8 cellular contexts compared by ENCODE assay signal in the genomic region with DNA sequence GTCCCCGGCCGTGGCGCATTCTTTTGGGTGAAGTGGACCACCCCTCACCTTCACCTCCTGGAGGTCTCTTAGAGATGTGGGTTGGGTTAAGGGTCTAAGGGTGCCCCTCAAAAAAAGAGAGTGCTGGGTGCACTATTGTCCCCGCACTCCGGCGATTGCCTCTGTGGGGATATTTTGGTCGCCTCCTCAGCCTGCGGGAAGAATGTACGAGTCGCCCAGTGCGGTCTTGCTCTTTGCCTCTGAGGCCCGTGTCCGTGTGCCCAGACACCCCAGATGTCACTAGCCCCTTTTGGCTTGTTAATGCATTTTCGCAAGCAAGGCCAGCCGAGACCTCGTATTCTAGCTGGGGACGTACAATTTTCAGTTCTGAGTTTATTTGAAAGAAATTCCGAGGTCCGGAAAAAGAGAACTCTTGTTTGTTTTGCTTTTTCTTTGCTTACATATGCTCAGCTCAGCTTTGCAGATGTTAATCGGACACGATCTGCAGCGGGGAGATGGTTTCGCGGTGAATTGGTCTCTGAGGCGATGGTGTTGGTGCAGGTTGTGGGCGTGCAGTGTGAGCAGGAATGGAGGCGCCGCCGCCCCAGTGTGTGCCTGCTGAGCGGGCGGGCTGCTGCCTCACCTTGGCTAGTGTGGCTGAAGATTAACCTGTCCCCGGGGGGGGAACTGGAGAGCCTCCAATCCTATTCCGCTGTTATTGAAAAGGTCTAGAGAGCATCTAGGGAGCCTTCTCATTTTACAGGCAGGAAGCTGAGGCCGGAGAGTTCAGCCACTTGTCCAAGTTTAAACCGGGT. TPM values are rescaled to one million over a fixed set of nuclear protein-coding genes. Genes with fewer than 3 reads are reported as not detected.
A peak's percentile ranks its signal among the peaks of the same experiment; 100 is the strongest.
DNase-seq lines count a peak whose midpoint lies in the region; TF ChIP-seq lines count a peak whose summit lies in the region.

No MANE protein-coding gene starts in this region.

- H3K9me3 Mint-ChIP-seq in HFFc6 = no peaks in the 10 kb centered on the region
- H3K9me3 Mint-ChIP-seq in neural progenitor cell = peaks cover 4% of the 10 kb centered on the region

- H3K27me3 Mint-ChIP-seq in HFFc6 (ENCODE audit: insufficient read depth) (peaks cover 12% of the 10 kb centered on the region), neural progenitor cell (ENCODE audit: insufficient read depth, low read depth) (peaks cover 22% of the 10 kb centered on the region)

- H3K4me3 Mint-ChIP-seq in HFFc6 = peak overlapping the region; percentile 92
- H3K4me3 Mint-ChIP-seq in neural progenitor cell = peak overlapping the region; percentile 96

- H3K27me3 ChIP-seq in neural progenitor cell = peaks cover 6% of the 10 kb centered on the region

- H3F3A ChIP-seq in neural progenitor cell (ENCODE audit: low read depth) = peaks cover 41% of the 10 kb centered on the region

- H3K9me3 ChIP-seq in neural progenitor cell (ENCODE audit: low read depth) = no peaks in the 10 kb centered on the region

- no peaks in the 10 kb centered on the region for H3K36me3 ChIP-seq in neural progenitor cell

- peaks cover 52% of the 10 kb centered on the region for H3K79me2 ChIP-seq in neural progenitor cell (ENCODE audit: low read depth)

- H4K20me1 ChIP-seq in neural progenitor cell (ENCODE audit: low read depth) = peaks cover 49% of the 10 kb centered on the region

- peaks cover 13% of the 10 kb centered on the region for H3K4me1 ChIP-seq in neural progenitor cell

- H3K27ac Mint-ChIP-seq in HFFc6 = peak overlapping the region; percentile 26; the same call in 1 of the 2 replicates
- H3K27ac Mint-ChIP-seq in neural progenitor cell = peak overlapping the region; percentile 86

- peak overlapping the region; percentile 96 for H3K4me2 ChIP-seq in neural progenitor cell

- H3K27ac ChIP-seq in neural progenitor cell (no peak overlapping the region), temporal lobe (ENCODE audit: low read depth, low read length) (peak overlapping the region; percentile 76)

- no peak overlapping the region for H3K9ac ChIP-seq in neural progenitor cell

- DNase-seq in EL (peak; percentile 65), HFFc6 (peak; percentile 31), NCI-H2196 (lab: John Stamatoyannopoulos, UW; ENCODE audit: unreplicated experiment) (peak; percentile 88), fibroblast of mammary gland (ENCODE audit: low read depth) (peak; percentile 14), neural progenitor cell (ENCODE audit: low spot score) (peak; percentile 44), HCEC 1CT (no peak)
- peak; percentile 68 for DNase-seq in activated T-cell treated with anti-CD3 and anti-CD28 coated beads, Interleukin-2, amount 50 U/mL, for 1 hour

- H3K4me1 Mint-ChIP-seq in HFFc6 (ENCODE audit: low read depth) (peaks cover 26% of the 10 kb centered on the region), neural progenitor cell (peaks cover 21% of the 10 kb centered on the region)

- TF ChIP-seq CTCF in HFFc6 (IDR thresholded peaks at IDR 0.05) (no peak; the same call in 1 of the 2 replicates), fibroblast of mammary gland (conservative IDR thresholded peaks at IDR 0.05; ENCODE audit: control insufficient read depth, insufficient read depth, low read depth, low read length) (no peak), neural progenitor cell (IDR thresholded peaks at IDR 0.05) (no peak)

- peak overlapping the region; percentile 93 for H2AFZ ChIP-seq in neural progenitor cell (replicated peaks)

- H3K4me3 ChIP-seq in fibroblast of mammary gland (ENCODE audit: control insufficient read depth, low read depth, low read length) = peak overlapping the region; percentile 52
- H3K4me3 ChIP-seq in neural progenitor cell = peak overlapping the region; percentile 93

- H3K36me3 Mint-ChIP-seq in HFFc6 (ENCODE audit: low read depth) (0 out of 2 replicates have a peak, but pooled peaks cover 4% of the 10 kb centered on the region), neural progenitor cell (peaks cover 11% of the 10 kb centered on the region)

RNA-seq across cellular contexts. Expression of a gene that starts 1.4 kb away (rescaled TPM):
- total RNA-seq in HFFc6 (2021; fragmentation: NEBNext Ultra II Directional; extraction: Animal tissue kit (Norgen Biotek cat#: 25700)) = 1 to 10 TPM in 5 of 6 experiments, under 1 TPM in 1; 0.88 to 2.6 (median 1.9) TPM
- total RNA-seq in neural progenitor cell (ENCODE audit: low replicate concordance) = 27.3 and 39.2 TPM in 2 replicates
- 48.4 TPM for total RNA-seq in temporal lobe
